Comparison of ENCODE assay signal across 12 cellular contexts in the genomic region with DNA sequence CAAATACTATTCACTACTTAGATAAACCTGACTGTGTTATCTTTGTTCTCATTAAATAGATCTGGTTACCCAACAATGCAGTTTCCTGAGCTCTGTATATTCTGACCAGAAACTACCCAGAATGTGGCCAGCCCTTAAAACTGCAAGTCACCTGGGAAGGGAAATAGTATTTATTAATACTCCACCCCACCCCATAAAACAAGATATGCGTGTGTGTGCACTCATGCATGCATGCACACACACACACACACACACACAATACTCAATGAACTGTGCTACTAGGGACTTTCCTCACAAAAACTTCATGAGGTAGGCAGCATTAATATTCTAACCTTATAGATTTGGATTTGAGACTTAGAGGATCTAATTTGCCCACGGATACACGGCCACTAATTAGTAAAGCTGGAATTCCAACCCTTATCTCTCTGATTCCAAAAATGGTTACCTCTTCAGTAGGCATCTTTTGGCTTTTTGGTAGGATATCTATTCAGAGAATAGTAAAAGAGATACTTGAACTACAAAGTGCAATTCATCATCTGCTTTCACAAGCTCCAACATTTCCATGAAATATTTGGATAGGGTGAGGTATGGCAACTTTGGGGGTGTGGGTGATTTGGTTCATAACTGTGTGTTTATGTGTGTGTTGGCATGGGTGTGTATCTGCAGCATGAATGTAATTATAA.
DNase-seq lines count a peak whose midpoint lies in the region; ATAC-seq and TF ChIP-seq lines count a peak whose summit lies in the region.
"Had no signal": no experiment of that assay in that cellular context is flagged by ENCODE, and none has a peak within 500 bp of the region (broad histone marks: within the 10 kb centered on the region; RNA-seq: fewer than 3 reads in every experiment).

No MANE protein-coding gene starts in this region.

- H3K4me1 Mint-ChIP-seq in stimulated activated memory B cell treated with anti-CD40 and anti-IgM and Interleukin-4, amounts not matched to agents 10 μg/mL and 1 μg/mL and 100 μg/mL, for 72 hours: peaks cover 17% of the 10 kb centered on the region
- H3K4me1 Mint-ChIP-seq in stimulated activated naive CD8-positive, alpha-beta T cell treated with anti-CD3 and anti-CD28 coated beads, Interleukin-15, amount 100 ng/mL, for 72 hours: no peaks in the 10 kb centered on the region

- H3K27ac Mint-ChIP-seq in stimulated activated memory B cell treated with anti-CD40 and anti-IgM and Interleukin-4, amounts not matched to agents 10 μg/mL and 1 μg/mL and 100 μg/mL, for 72 hours: peak overlapping the region; percentile 17
- no peak overlapping the region for H3K27ac Mint-ChIP-seq in stimulated activated naive CD8-positive, alpha-beta T cell treated with anti-CD3 and anti-CD28 coated beads, Interleukin-15, amount 100 ng/mL, for 72 hours
- H3K27ac Mint-ChIP-seq: T-helper 1 cell treated with Interleukin-12 subunit alpha and Interleukin-12 subunit beta and Interleukin-4 antibody, amounts not matched to agents 30 μg/mL and 1 μg/mL, for 36 hours had no signal

- H3K36me3 ChIP-seq in right atrium auricular region: no peaks in the 10 kb centered on the region
- H3K36me3 ChIP-seq: heart left ventricle had no signal

- H3K36me3 Mint-ChIP-seq in stimulated activated memory B cell treated with anti-CD40 and anti-IgM and Interleukin-4, amounts not matched to agents 10 μg/mL and 1 μg/mL and 100 μg/mL, for 72 hours: peaks cover 16% of the 10 kb centered on the region
- H3K36me3 Mint-ChIP-seq: mesothelial cell of epicardium had no signal

- no peak overlapping the region for H3K27ac ChIP-seq in right atrium auricular region
- H3K27ac ChIP-seq: heart left ventricle had no signal

- no peak overlapping the region for H3K4me3 ChIP-seq in right atrium auricular region
- H3K4me3 ChIP-seq: heart left ventricle had no signal

- H3K9me3 ChIP-seq in right atrium auricular region: no peaks in the 10 kb centered on the region
- H3K9me3 ChIP-seq: heart left ventricle had no signal

- ATAC-seq in GM18861 (IDR thresholded peaks at IDR 0.05; ENCODE audit: unreplicated experiment) (peak; percentile 55), HG02759 (IDR thresholded peaks at IDR 0.05; ENCODE audit: unreplicated experiment) (peak; percentile 65)
- ATAC-seq in stimulated activated memory B cell treated with anti-CD40 and anti-IgM and Interleukin-4, amounts not matched to agents 10 μg/mL and 1 μg/mL and 100 μg/mL, for 72 hours: peak; percentile 85
- no peak for ATAC-seq in stimulated activated naive CD8-positive, alpha-beta T cell treated with anti-CD3 and anti-CD28 coated beads, Interleukin-15, amount 100 ng/mL, for 72 hours
- ATAC-seq: heart left ventricle had no signal

- no peak overlapping the region for H3K4me3 Mint-ChIP-seq in stimulated activated memory B cell treated with anti-CD40 and anti-IgM and Interleukin-4, amounts not matched to agents 10 μg/mL and 1 μg/mL and 100 μg/mL, for 72 hours
- H3K4me3 Mint-ChIP-seq in stimulated activated naive CD8-positive, alpha-beta T cell treated with anti-CD3 and anti-CD28 coated beads, Interleukin-15, amount 100 ng/mL, for 72 hours: no peak overlapping the region
- H3K4me3 Mint-ChIP-seq: mesothelial cell of epicardium; T-helper 1 cell treated with Interleukin-12 subunit alpha and Interleukin-12 subunit beta and Interleukin-4 antibody, amounts not matched to agents 30 μg/mL and 1 μg/mL, for 36 hours had no signal

- peaks cover 0 to 9% of the 10 kb centered on the region in 2 donors for H3K4me1 ChIP-seq in right atrium auricular region

- peaks cover 8% of the 10 kb centered on the region for H3K9me3 Mint-ChIP-seq in stimulated activated memory B cell treated with anti-CD40 and anti-IgM and Interleukin-4, amounts not matched to agents 10 μg/mL and 1 μg/mL and 100 μg/mL, for 72 hours
- peaks cover 19 to 27% of the 10 kb centered on the region in 2 donors for H3K9me3 Mint-ChIP-seq in stimulated activated naive CD8-positive, alpha-beta T cell treated with anti-CD3 and anti-CD28 coated beads, Interleukin-15, amount 100 ng/mL, for 72 hours
- H3K9me3 Mint-ChIP-seq: mesothelial cell of epicardium had no signal

- DNase-seq in NAMALWA (ENCODE audit: low spot score): peak; percentile 3
- DNase-seq in stimulated activated naive CD8-positive, alpha-beta T cell treated with anti-CD3 and anti-CD28 coated beads, Interleukin-15, amount 100 ng/mL, for 72 hours: no peak
- DNase-seq in right atrium auricular region (ENCODE audit: low spot score): no peak
- DNase-seq in activated T-cell treated with anti-CD3 and anti-CD28 coated beads for 4 hours: no peak
- DNase-seq: Calu3, heart left ventricle, NCI-H2029 treated with DMSO at 0.1 percent for 48 hours had no signal

- no peaks in the 10 kb centered on the region for H3K27me3 ChIP-seq in right atrium auricular region
- H3K27me3 ChIP-seq: heart left ventricle had no signal

- TF ChIP-seq CTCF in right atrium auricular region (IDR thresholded peaks at IDR 0.05): no peak

- no peaks in the 10 kb centered on the region for H3K27me3 Mint-ChIP-seq in stimulated activated memory B cell treated with anti-CD40 and anti-IgM and Interleukin-4, amounts not matched to agents 10 μg/mL and 1 μg/mL and 100 μg/mL, for 72 hours
- H3K27me3 Mint-ChIP-seq in stimulated activated naive CD8-positive, alpha-beta T cell treated with anti-CD3 and anti-CD28 coated beads, Interleukin-15, amount 100 ng/mL, for 72 hours: no peaks in the 10 kb centered on the region
